Comparison of ENCODE assay signal across 9 cellular contexts in the genomic region with DNA sequence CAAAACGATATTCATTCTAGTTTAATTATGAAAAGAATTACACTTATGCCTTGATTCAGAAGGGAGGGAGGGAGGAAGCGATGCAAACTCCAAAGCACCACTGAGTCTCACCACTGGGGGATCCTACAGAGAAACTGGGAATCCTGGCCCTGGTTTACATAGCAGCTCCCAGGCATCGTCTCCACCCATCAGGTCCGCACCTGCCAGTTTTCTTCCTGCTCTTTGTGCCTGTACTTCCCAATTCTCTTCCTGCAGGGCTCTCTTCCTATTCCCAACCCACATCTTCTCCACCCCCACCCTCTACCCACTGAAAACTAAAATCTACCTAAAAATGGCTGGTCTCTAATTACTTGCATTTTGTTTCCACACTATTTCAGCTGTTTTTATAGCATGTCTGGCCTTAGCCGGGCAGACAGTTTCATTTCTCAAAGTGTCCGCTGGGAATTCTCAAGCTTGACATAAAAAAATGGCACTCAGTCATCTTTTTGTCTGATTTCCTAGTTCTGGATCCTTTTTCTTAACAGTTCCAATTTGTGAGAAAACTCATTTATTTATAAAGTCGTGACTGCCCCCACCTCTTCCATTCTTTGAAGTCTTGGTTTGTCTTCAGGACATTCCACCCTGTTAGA. TPM values are rescaled to one million over a fixed set of nuclear protein-coding genes. Genes with fewer than 3 reads are reported as not detected.
A peak's percentile ranks its signal among the peaks of the same experiment; 100 is the strongest.
DNase-seq lines count a peak whose midpoint lies in the region; ATAC-seq and TF ChIP-seq lines count a peak whose summit lies in the region.
"Had no signal": no experiment of that assay in that cellular context is flagged by ENCODE, and none has a peak within 500 bp of the region (broad histone marks: within the 10 kb centered on the region; RNA-seq: fewer than 3 reads in every experiment).

No MANE protein-coding gene starts in this region.

- H3K36me3 ChIP-seq in ovary: no peaks in the 10 kb centered on the region

- peak overlapping the region; percentile 91 for H3K4me3 Mint-ChIP-seq in natural killer cell

- peak overlapping the region; percentile 93 to 95 for H3K27ac Mint-ChIP-seq in natural killer cell

- TF ChIP-seq POLR2A in ovary (IDR thresholded peaks at IDR 0.05): no peak

- DNase-seq in DMS 273 (lab: John Stamatoyannopoulos, UW; ENCODE audit: unreplicated experiment) (peak; percentile 82), DMS 273 treated with DMSO at 0.1 percent for 48 hours (lab: John Stamatoyannopoulos, UW) (no peak), NCI-H146 treated with DMSO at 0.1 percent for 48 hours (lab: John Stamatoyannopoulos, UW; ENCODE audit: unreplicated experiment) (peak; percentile 22), cerebellum (ENCODE audit: low spot score) (peak; percentile 32), natural killer cell (no peak), ovary (no peak)

- H3K4me3 ChIP-seq in ovary: no peak overlapping the region

- no peaks in the 10 kb centered on the region for H3K9me3 ChIP-seq in ovary

- peaks cover 38 to 44% of the 10 kb centered on the region in 2 donors for H3K4me1 Mint-ChIP-seq in natural killer cell

- H3K9me3 Mint-ChIP-seq in natural killer cell: no peaks in the 10 kb centered on the region

- 63 to 74% (median 67%) methylated on average over 7 of the region's 7 CpGs for WGBS in ovary, 3 donors

- TF ChIP-seq CTCF in natural killer cell (IDR thresholded peaks at IDR 0.05): no peak
- TF ChIP-seq CTCF in ovary (IDR thresholded peaks at IDR 0.05): peak in 1 of 3 donors; percentile 35

- peak overlapping the region in 1 of 2 donors; percentile 92 for H3K27ac ChIP-seq in ovary
- H3K27ac ChIP-seq: 22Rv1 had no signal

- ATAC-seq in natural killer cell: no peak
- no peak for ATAC-seq in GM21526 (IDR thresholded peaks at IDR 0.05; ENCODE audit: low FRiP score, unreplicated experiment)
- ATAC-seq in HG02870 (IDR thresholded peaks at IDR 0.05; ENCODE audit: unreplicated experiment): no peak

- no peak for TF ChIP-seq EP300 in ovary (IDR thresholded peaks at IDR 0.05)

- H3K36me3 Mint-ChIP-seq in natural killer cell: no peaks in the 10 kb centered on the region

- no peaks in the 10 kb centered on the region for H3K27me3 ChIP-seq in ovary

- intact Hi-C loops in natural killer cell (cut with micrococcal nuclease): no loop called here
- intact Hi-C loops in ovary (cut with DNase I): no loop called here

- no peaks in the 10 kb centered on the region for H3K27me3 Mint-ChIP-seq in natural killer cell (ENCODE audit: low read depth in 2 of 2)

- H3K4me1 ChIP-seq in ovary (ENCODE audit: insufficient read depth): peaks cover 8% of the 10 kb centered on the region

RNA-seq across cellular contexts. Expression of a gene that starts 1.6 kb away (rescaled TPM):
- total RNA-seq in cerebellum (18.3 TPM), natural killer cell (100 to 1,000 TPM; 140 to 180 (median 153) TPM), ovary (10 to 100 TPM; 39.4 to 89.7 (median 69.9) TPM)
- polyA plus RNA-seq in ovary: 10 to 100 TPM; 51.0 to 57.6 TPM

Comparison
In these comparisons a context has a peak if more than half of its experiments do, and no peak if none do; other contexts are left out.
1. DNase-seq: peak in DMS 273 (single experiment), NCI-H146 treated with DMSO at 0.1 percent for 48 hours (single experiment) and cerebellum (single experiment); none in DMS 273 treated with DMSO at 0.1 percent for 48 hours (single experiment), natural killer cell (single experiment) and ovary (0 of 5).